In genomic region chr15:79169531-79170123, GRCh38 we compare ENCODE assay signal across 1 cellular context.
TF ChIP-seq lines count a peak whose summit lies in the region.

No MANE protein-coding gene starts in this region.

TF ChIP-seq in HCT116, 20 proteins besides CTCF, POLR2A, EP300 and RAD21 (continued from another document):
- no peak for TF ChIP-seq CEBPB (IDR thresholded peaks at IDR 0.05; ENCODE audit: low read depth)
- TF ChIP-seq ZFX (IDR thresholded peaks at IDR 0.05), result no peak
- TF ChIP-seq POLR2AphosphoS5 (IDR thresholded peaks at IDR 0.05; ENCODE audit: low read depth, low read length), result no peak
- TF ChIP-seq REST (IDR thresholded peaks at IDR 0.05; ENCODE audit: low read depth), result no peak
- TF ChIP-seq ELF1 (IDR thresholded peaks at IDR 0.05; ENCODE audit: borderline replicate concordance, low read depth), result no peak
